In genomic region chr12:117178301-117178700, GRCh38 we compare ENCODE assay signal across 14 cellular contexts.
"Had no signal": no experiment of that assay in that cellular context is flagged by ENCODE, and none has a peak within 500 bp of the region (broad histone marks: within the 10 kb centered on the region; RNA-seq: fewer than 3 reads in every experiment).

No MANE protein-coding gene starts in this region.

- ATAC-seq: lower lobe of right lung; stimulated activated naive CD8-positive, alpha-beta T cell treated with anti-CD3 and anti-CD28 coated beads, Interleukin-15, amount 100 ng/mL, for 72 hours had no signal

- H3K27me3 Mint-ChIP-seq: naive B cell; stimulated activated naive CD8-positive, alpha-beta T cell treated with anti-CD3 and anti-CD28 coated beads, Interleukin-15, amount 100 ng/mL, for 72 hours had no signal

- H3K9me3 Mint-ChIP-seq: stimulated activated naive CD8-positive, alpha-beta T cell treated with anti-CD3 and anti-CD28 coated beads, Interleukin-15, amount 100 ng/mL, for 72 hours had no signal

- H3K4me3 Mint-ChIP-seq: naive B cell; stimulated activated naive CD8-positive, alpha-beta T cell treated with anti-CD3 and anti-CD28 coated beads, Interleukin-15, amount 100 ng/mL, for 72 hours had no signal

- DNase-seq: activated CD4-positive, alpha-beta T cell treated with anti-CD3 and anti-CD28 coated beads for 4 hours; activated CD4-positive, alpha-beta T cell treated with anti-CD3 and anti-CD28 coated beads, Interleukin-2, amount 50 U/mL, for 48 hours; activated CD4-positive, CD25-positive, alpha-beta regulatory T cell; activated effector memory CD4-positive, alpha-beta T cell treated with anti-CD3 and anti-CD28 coated beads, Interleukin-2, amount 50 U/mL, for 16 hours; activated T-cell treated with anti-CD3 and anti-CD28 coated beads, Interleukin-2, amount 50 U/mL, for 48 hours; cortex of kidney; kidney; lower lobe of right lung; naive B cell; stimulated activated CD4-positive, alpha-beta T cell treated with anti-CD3 and anti-CD28 coated beads, Interleukin-12 subunit alpha, Interleukin-12 subunit beta, amount 100 ng/mL, for 4 hours; stimulated activated CD4-positive, alpha-beta T cell treated with anti-CD3 and anti-CD28 coated beads, Interleukin-4, amount 100 ng/mL, for 4 hours; stimulated activated naive CD8-positive, alpha-beta T cell treated with anti-CD3 and anti-CD28 coated beads, Interleukin-15, amount 100 ng/mL, for 72 hours; T1000; tibial artery had no signal
